In the genomic region with DNA sequence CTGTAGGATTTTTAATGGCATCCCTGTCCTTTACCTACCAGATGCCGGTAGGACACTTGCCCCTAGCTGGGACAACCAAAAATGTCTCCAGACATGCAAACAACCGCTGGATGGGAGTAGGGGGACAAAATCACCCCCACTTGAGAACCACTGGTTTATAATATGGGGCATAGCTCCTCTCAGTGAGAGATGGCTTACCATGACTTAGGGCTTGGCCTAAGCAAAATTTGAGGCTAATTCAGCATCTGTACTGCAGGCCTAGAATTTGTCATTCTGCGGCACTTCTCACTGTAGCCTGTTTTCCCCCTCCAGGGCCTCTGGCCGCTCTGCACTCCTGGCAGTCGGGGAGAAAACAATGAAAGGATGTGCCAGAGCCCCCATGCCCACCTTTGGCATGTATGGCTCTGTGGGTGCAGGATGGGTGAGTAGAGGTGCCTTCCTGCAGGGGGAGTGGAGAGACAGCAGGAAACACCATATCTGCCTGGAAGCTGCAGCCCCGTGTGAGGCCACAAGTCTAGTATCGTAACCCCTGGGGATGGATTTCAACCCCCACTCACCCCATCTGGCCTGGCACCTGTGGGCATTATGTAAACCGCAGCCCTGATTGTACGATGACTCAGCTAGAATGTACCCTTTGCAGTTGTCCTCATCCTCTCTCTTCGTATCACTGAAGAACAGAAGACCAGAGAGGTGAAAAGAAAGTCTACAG, we compare ENCODE assay signal across 9 cellular contexts.
DNase-seq lines count a peak whose midpoint lies in the region; ATAC-seq and TF ChIP-seq lines count a peak whose summit lies in the region.
"Had no signal": no experiment of that assay in that cellular context is flagged by ENCODE, and none has a peak within 500 bp of the region (broad histone marks: within the 10 kb centered on the region; RNA-seq: fewer than 3 reads in every experiment).

No MANE protein-coding gene starts in this region.

- peak overlapping the region; percentile 63 for H3K9ac ChIP-seq in PC-3 (ENCODE audit: low read length)

- H3F3A ChIP-seq in PC-3 (ENCODE audit: low read length, unreplicated experiment): peaks cover 7% of the 10 kb centered on the region

- intact Hi-C loops in PC-3 (cut with micrococcal nuclease): loop anchor here (5.0 kb wide), 1 partner anchor 412 kb away; no protein-coding TSS in a partner anchor
- intact Hi-C loops in posterior vena cava (cut with DNase I): loop anchor here in 1 of 2 donors (5.0 kb wide), 1 partner anchor 1527 kb away; no protein-coding TSS in a partner anchor
- intact Hi-C loops in Caco-2 (cut with micrococcal nuclease; ENCODE audit: unreplicated experiment): no loop called here

- H3K9me3 ChIP-seq in PC-3 (ENCODE audit: low read length) (no peaks in the 10 kb centered on the region), Caco-2 (no peaks in the 10 kb centered on the region)

- H3K27ac ChIP-seq in PC-3 (ENCODE audit: low read length): peak overlapping the region; percentile 97

- peak; percentile 62 for TF ChIP-seq CTCF in PC-3 (conservative IDR thresholded peaks at IDR 0.05; ENCODE audit: low read depth, low read length)
- no peak for TF ChIP-seq CTCF in Caco-2 (IDR thresholded peaks at IDR 0.05; ENCODE audit: insufficient read depth in 1 of 2, low read depth in 1 of 2, low read length in 1 of 2, severe bottlenecking in 1 of 2, unreplicated experiment in 1 of 2)

- POLR2A ChIA-PET in PC-3 (lab: Charles Lee; ENCODE audit: unreplicated experiment) (no interaction called here), Caco-2 (lab: Charles Lee) (no interaction called here)

- ATAC-seq in HG02763 (IDR thresholded peaks at IDR 0.05; ENCODE audit: unreplicated experiment) (peak; percentile 57), PC-3 (peak; percentile 2)

- H3K4me2 ChIP-seq in PC-3 (ENCODE audit: low read length): peak overlapping the region; percentile 40

- H3K79me2 ChIP-seq in PC-3 (ENCODE audit: low read length): 0 out of 2 replicates have a peak, but pooled peaks cover 6% of the 10 kb centered on the region

- H3K4me1 ChIP-seq in PC-3 (ENCODE audit: insufficient read depth, low read length) (peaks cover 84% of the 10 kb centered on the region), Caco-2 (peaks cover 31% of the 10 kb centered on the region)

- no peak overlapping the region for H3K4me3 Mint-ChIP-seq in Caco-2 (ENCODE audit: unreplicated experiment)

- DNase-seq in NCI-H2107 treated with DMSO at 0.1 percent for 48 hours (lab: John Stamatoyannopoulos, UW; ENCODE audit: unreplicated experiment): peak; percentile 32
- DNase-seq in NCI-H2107 (lab: John Stamatoyannopoulos, UW): no peak
- peak; percentile 89 for DNase-seq in PC-3
- peak; percentile 14 for DNase-seq in posterior vena cava (ENCODE audit: low spot score)
- no peak for DNase-seq in Caco-2
- no peak for DNase-seq in ecto neural progenitor cell (ENCODE audit: low spot score)
- DNase-seq in activated CD8-positive, alpha-beta memory T cell treated with anti-CD3 and anti-CD28 coated beads for 24 hours: no peak
- DNase-seq: hippocampal formation had no signal

- no peak overlapping the region for H3K27ac Mint-ChIP-seq in Caco-2 (ENCODE audit: unreplicated experiment)

- H3K9me3 Mint-ChIP-seq in Caco-2 (ENCODE audit: unreplicated experiment): no peaks in the 10 kb centered on the region

- BruUV-seq in PC-3 (replicated peaks; lab: Mats Ljungman, UMichigan): no TSS peak
- BruUV-seq in Caco-2 (replicated peaks; lab: Mats Ljungman, UMichigan): no TSS peak

- no peaks in the 10 kb centered on the region for H3K36me3 Mint-ChIP-seq in Caco-2 (ENCODE audit: insufficient read depth, unreplicated experiment)

- CTCF ChIA-PET in PC-3 (lab: Charles Lee) (interaction anchor here (0.6 kb wide), 1 partner anchor 139 kb away, joined by 3 read pairs; no protein-coding TSS in a partner anchor), Caco-2 (lab: Charles Lee) (no interaction called here)

- peaks cover 31% of the 10 kb centered on the region for H3K4me1 Mint-ChIP-seq in Caco-2 (ENCODE audit: low read depth, unreplicated experiment)

- no peaks in the 10 kb centered on the region for H3K27me3 Mint-ChIP-seq in Caco-2 (ENCODE audit: insufficient read depth, unreplicated experiment)

- H3K27me3 ChIP-seq in PC-3 (ENCODE audit: low read length): no peaks in the 10 kb centered on the region
- no peaks in the 10 kb centered on the region for H3K27me3 ChIP-seq in Caco-2 (replicated peaks; ENCODE audit: control insufficient read depth, insufficient read depth, low read length)

- H3K4me3 ChIP-seq in PC-3 (ENCODE audit: low read length) (no peak overlapping the region), Caco-2 (ENCODE audit: low read depth, low read length) (no peak overlapping the region)

- H3K36me3 ChIP-seq in PC-3 (ENCODE audit: low read depth, low read length) (no peaks in the 10 kb centered on the region), Caco-2 (ENCODE audit: control insufficient read depth, insufficient read depth, low read length) (no peaks in the 10 kb centered on the region)

- H3K9me2 ChIP-seq in PC-3 (replicated peaks; ENCODE audit: low read length): no peaks in the 10 kb centered on the region

- H2AFZ ChIP-seq in PC-3 (ENCODE audit: low read length): no peak overlapping the region

- no peaks in the 10 kb centered on the region for H4K20me1 ChIP-seq in PC-3 (ENCODE audit: low read length)

Comparison
In these comparisons a context has a peak if more than half of its experiments do, and no peak if none do; other contexts are left out.
1. DNase-seq: peak in NCI-H2107 treated with DMSO at 0.1 percent for 48 hours (single experiment), PC-3 (single experiment) and posterior vena cava (single experiment); none in NCI-H2107 (single experiment), Caco-2 (0 of 2), ecto neural progenitor cell (single experiment) and activated CD8-positive, alpha-beta memory T cell treated with anti-CD3 and anti-CD28 coated beads for 24 hours (single experiment).